ENCODE assay signal across 31 cellular contexts in genomic region chr17:18020971-18021370, GRCh38.
"Had no signal": no experiment of that assay in that cellular context is flagged by ENCODE, and none has a peak within 500 bp of the region (broad histone marks: within the 10 kb centered on the region; RNA-seq: fewer than 3 reads in every experiment).

No MANE protein-coding gene starts in this region.

- H3K36me3 ChIP-seq: breast epithelium had no signal

- H3K4me3 ChIP-seq: adrenal gland, body of pancreas, breast epithelium, SJSA1 had no signal

- FAIRE-seq: astrocyte, TTC549 had no signal

- ATAC-seq: activated CD8-positive, alpha-beta T cell treated with anti-CD3 and anti-CD28 coated beads for 36 hours; activated naive CD4-positive, alpha-beta T cell treated with anti-CD3 and anti-CD28 coated beads, Interleukin-2, amount 50 U/mL, for 72 hours; activated T-cell treated with anti-CD3 and anti-CD28 coated beads, Interleukin-2, amount 50 U/mL, for 72 hours; activated T-helper 17 cell treated with anti-CD3 and anti-CD28 coated beads, Interleukin-2, amount 50 U/mL, for 72 hours; body of pancreas; Panc1 had no signal

- H3K27ac ChIP-seq: adrenal gland, body of pancreas, breast epithelium, KMS-11, SJSA1 had no signal

- H3K27me3 ChIP-seq: adrenal gland, body of pancreas, breast epithelium, SJSA1 had no signal

- H3K4me2 ChIP-seq: KMS-11, SK-N-SH had no signal

- H3K9me3 ChIP-seq: adrenal gland, body of pancreas, breast epithelium, SJSA1, SK-N-SH had no signal

- DNase-seq: activated CD4-positive, alpha-beta T cell treated with anti-CD3 and anti-CD28 coated beads, Interleukin-2, amount 10 ng/mL, durations not matched to agents 24 days and 14 days; activated CD4-positive, alpha-beta T cell treated with anti-CD3 and anti-CD28 coated beads, Interleukin-2, amount 50 U/mL, for 4 hours; activated CD8-positive, alpha-beta T cell treated with anti-CD3 and anti-CD28 coated beads for 36 hours; activated effector memory CD4-positive, alpha-beta T cell treated with anti-CD3 and anti-CD28 coated beads, Interleukin-2, amount 50 U/mL, for 16 hours; activated naive CD4-positive, alpha-beta T cell; activated T-cell treated with anti-CD3 and anti-CD28 coated beads, Interleukin-2, amount 50 U/mL, for 1 hour; activated T-cell treated with anti-CD3 and anti-CD28 coated beads, Interleukin-2, amount 50 U/mL, for 72 hours; adrenal gland; central memory CD4-positive, alpha-beta T cell; MM.1S; NCI-H1092 treated with DMSO at 0.1 percent for 48 hours; NCI-H1417; NCI-H146; NCI-H187; NCI-H2029 treated with DMSO at 0.1 percent for 48 hours; NCI-H2171 treated with DMSO at 0.1 percent for 48 hours; NCI-H2227 treated with DMSO at 0.1 percent for 48 hours; NCI-H510A treated with DMSO at 0.1 percent for 48 hours; NCI-H69; NCI-H82; SHP77 treated with DMSO at 0.1 percent for 48 hours; SK-N-SH had no signal

- H3K9ac ChIP-seq: KMS-11, SK-N-SH had no signal
